In genomic region chr19:51552996-51553725, GRCh38 we compare ENCODE assay signal across 1 cellular context.
TF ChIP-seq lines count a peak whose summit lies in the region.

No MANE protein-coding gene starts in this region.

TF ChIP-seq in K562, 482 proteins besides CTCF, POLR2A, EP300 and RAD21 (continued from another document):
- no peak for TF ChIP-seq CREB1 (IDR thresholded peaks at IDR 0.05)
- TF ChIP-seq CREB1 (CRISPR knock-in tag; IDR thresholded peaks at IDR 0.05): peak; percentile 80
- no peak for TF ChIP-seq NONO (IDR thresholded peaks at IDR 0.05; ENCODE audit: low read depth in 2 of 2, low read length in 1 of 2)
- TF ChIP-seq ZHX1 (conservative IDR thresholded peaks at IDR 0.05; ENCODE audit: low read length): no peak
- TF ChIP-seq ZNF583 (CRISPR knock-in tag; IDR thresholded peaks at IDR 0.05): 0 out of 2 replicates have a peak, but pooled peaks have one; percentile 34
- no peak for TF ChIP-seq NR3C1 (CRISPR knock-in tag; IDR thresholded peaks at IDR 0.05)
- 0 out of 2 replicates have a peak, but pooled peaks have one; percentile 8 for TF ChIP-seq HEY1 (CRISPR knock-in tag; IDR thresholded peaks at IDR 0.05; ENCODE audit: borderline replicate concordance)
- TF ChIP-seq TRIM28 (IDR thresholded peaks at IDR 0.05): peak; percentile 77; the same call in 1 of the 2 replicates
- no peak for TF ChIP-seq ZNF347 (CRISPR knock-in tag; IDR thresholded peaks at IDR 0.05; ENCODE audit: low read depth)
- TF ChIP-seq RBBP5 (IDR thresholded peaks at IDR 0.05; ENCODE audit: borderline replicate concordance, insufficient read depth, low read length, poor library complexity, severe bottlenecking): peak; percentile 49
- TF ChIP-seq CBFA2T2 (conservative IDR thresholded peaks at IDR 0.05): peak; percentile 33
- TF ChIP-seq HMG20B (CRISPR knock-in tag; IDR thresholded peaks at IDR 0.05): no peak
- TF ChIP-seq BRF1 (IDR thresholded peaks at IDR 0.05; ENCODE audit: borderline replicate concordance, extremely low read depth, insufficient read length): no peak
- TF ChIP-seq COPS2 (conservative IDR thresholded peaks at IDR 0.05): no peak
- no peak for TF ChIP-seq ZNF695 (CRISPR knock-in tag; IDR thresholded peaks at IDR 0.05)
- no peak for TF ChIP-seq MBD1 (CRISPR knock-in tag; IDR thresholded peaks at IDR 0.05)
- TF ChIP-seq TBP (optimal IDR thresholded peaks at IDR 0.05; ENCODE audit: low read depth, low read length): peak; percentile 35
- TF ChIP-seq XRCC4 (IDR thresholded peaks at IDR 0.05; ENCODE audit: extremely low read depth, insufficient read depth, insufficient read length): no peak
- TF ChIP-seq ZBTB5 (IDR thresholded peaks at IDR 0.05): no peak
- peak; percentile 64 for TF ChIP-seq JUND (IDR thresholded peaks at IDR 0.05; ENCODE audit: borderline replicate concordance, low read depth, low read length)
- TF ChIP-seq JUND (tag; IDR thresholded peaks at IDR 0.05; ENCODE audit: borderline replicate concordance, low read depth, low read length): peak; percentile 71; the same call in 1 of the 3 replicates
- TF ChIP-seq ZNF57 (CRISPR knock-in tag; IDR thresholded peaks at IDR 0.05): no peak
- TF ChIP-seq ZNF699 (CRISPR knock-in tag; IDR thresholded peaks at IDR 0.05; ENCODE audit: insufficient replicate concordance): no peak
- TF ChIP-seq ZNF507 (tag; conservative IDR thresholded peaks at IDR 0.05): no peak
- TF ChIP-seq BRD9 (IDR thresholded peaks at IDR 0.05; ENCODE audit: low read depth, partially characterized antibody): no peak
- TF ChIP-seq ZC3H4 (CRISPR knock-in tag; IDR thresholded peaks at IDR 0.05; ENCODE audit: borderline replicate concordance): no peak
- TF ChIP-seq ZNF707 (CRISPR knock-in tag; conservative IDR thresholded peaks at IDR 0.05): no peak
- no peak for TF ChIP-seq MLLT1 (IDR thresholded peaks at IDR 0.05)
- no peak for TF ChIP-seq ZNF23 (CRISPR knock-in tag; IDR thresholded peaks at IDR 0.05)
- TF ChIP-seq SIRT6 (IDR thresholded peaks at IDR 0.05; ENCODE audit: low read depth, low read length): no peak
- peak; percentile 80 for TF ChIP-seq DMBX1 (CRISPR knock-in tag; IDR thresholded peaks at IDR 0.05; ENCODE audit: borderline replicate concordance)
- no peak for TF ChIP-seq RBM39 (optimal IDR thresholded peaks at IDR 0.05; ENCODE audit: low read depth, low read length)
- TF ChIP-seq NFRKB (IDR thresholded peaks at IDR 0.05; ENCODE audit: low read depth): no peak
- TF ChIP-seq ZKSCAN1 (IDR thresholded peaks at IDR 0.05; ENCODE audit: low read depth, low read length): peak; percentile 73; the same call in 1 of the 2 replicates
- TF ChIP-seq NCOA4 (IDR thresholded peaks at IDR 0.05; ENCODE audit: partially characterized antibody): no peak
